In the genomic region with DNA sequence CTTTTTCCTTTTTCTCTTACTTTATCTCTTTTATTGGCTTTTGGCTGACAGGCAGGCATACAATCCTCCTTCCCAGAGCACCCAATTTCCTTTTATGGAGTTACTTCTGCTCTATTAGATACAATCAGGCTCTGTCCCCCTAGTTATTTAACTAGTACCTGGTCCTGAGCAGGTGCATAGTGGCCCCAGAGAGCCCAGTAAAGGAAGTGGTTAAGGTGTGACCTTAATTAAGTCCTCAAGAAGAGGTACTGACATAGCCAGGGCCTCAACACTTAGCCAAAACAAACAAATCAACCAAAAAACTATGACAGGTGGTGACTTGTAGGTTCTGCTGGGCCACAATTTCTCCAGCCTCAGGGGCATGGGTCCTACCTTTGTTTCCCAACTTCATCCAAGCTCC, we compare ENCODE assay signal across 20 cellular contexts.
"Had no signal": no experiment of that assay in that cellular context is flagged by ENCODE, and none has a peak within 500 bp of the region (broad histone marks: within the 10 kb centered on the region; RNA-seq: fewer than 3 reads in every experiment).

No MANE protein-coding gene starts in this region.

- H3K36me3 Mint-ChIP-seq: activated naive CD4-positive, alpha-beta T cell treated with anti-CD3 and anti-CD28 coated beads, Interleukin-2, amount 50 U/mL, for 72 hours had no signal

- H3K9me3 Mint-ChIP-seq: activated naive CD4-positive, alpha-beta T cell treated with anti-CD3 and anti-CD28 coated beads, Interleukin-2, amount 50 U/mL, for 72 hours; activated T-helper 1 cell treated with anti-CD3 and anti-CD28 coated beads, Interleukin-12 subunit alpha, Interleukin-12 subunit beta, Interleukin-2, Interleukin-4 antibody, amounts not matched to agents 30 ng/mL and 10 ng/mL and 1 ng/mL, durations not matched to agents 14 hours and 24 hours and 36 hours had no signal

- H3K4me3 Mint-ChIP-seq: activated T-helper 1 cell treated with anti-CD3 and anti-CD28 coated beads, Interleukin-12 subunit alpha, Interleukin-12 subunit beta, Interleukin-2, Interleukin-4 antibody, amounts not matched to agents 30 ng/mL and 10 ng/mL and 1 ng/mL, durations not matched to agents 14 hours and 24 hours and 36 hours had no signal

- H3K27ac Mint-ChIP-seq: activated naive CD4-positive, alpha-beta T cell treated with anti-CD3 and anti-CD28 coated beads, Interleukin-2, amount 50 U/mL, for 72 hours; activated T-helper 1 cell treated with anti-CD3 and anti-CD28 coated beads, Interleukin-12 subunit alpha, Interleukin-12 subunit beta, Interleukin-2, Interleukin-4 antibody, amounts not matched to agents 30 ng/mL and 10 ng/mL and 1 ng/mL, durations not matched to agents 14 hours and 24 hours and 36 hours had no signal

- DNase-seq: activated CD4-positive, alpha-beta T cell treated with anti-CD3 and anti-CD28 coated beads, Interleukin-2, amount 50 U/mL, for 48 hours; activated gamma-delta T cell treated with Interleukin-2 at 50 U/mL for 16 hours; activated T-cell treated with anti-CD3 and anti-CD28 coated beads for 4 hours; adrenal gland; cerebellar nuclear complex; cortex of kidney; erythroblast; foreskin melanocyte; glutamatergic neuron; hypothalamus; islet precursor cell; midbrain; occipital lobe; stimulated activated CD4-positive, alpha-beta T cell treated with anti-CD3 and anti-CD28 coated beads, Interleukin-12 subunit alpha, Interleukin-12 subunit beta, amount 100 ng/mL, for 4 hours; stimulated activated CD4-positive, alpha-beta T cell treated with anti-CD3 and anti-CD28 coated beads, Interleukin-1b, Interleukin-23, amount 100 ng/mL, for 48 hours; stimulated activated CD8-positive, alpha-beta memory T cell treated with anti-CD3 and anti-CD28 coated beads, Interleukin-4, amount 100 ng/mL, for 48 hours; stimulated activated naive CD4-positive, alpha-beta T cell; thyroid gland had no signal
